Comparison of ENCODE assay signal across 16 cellular contexts in genomic region chr11:34341096-34341495, GRCh38. TPM values are rescaled to one million over a fixed set of nuclear protein-coding genes. Genes with fewer than 3 reads are reported as not detected.
A peak's percentile ranks its signal among the peaks of the same experiment; 100 is the strongest.
DNase-seq lines count a peak whose midpoint lies in the region; ATAC-seq, FAIRE-seq and TF ChIP-seq lines count a peak whose summit lies in the region.
"Had no signal": no experiment of that assay in that cellular context is flagged by ENCODE, and none has a peak within 500 bp of the region (broad histone marks: within the 10 kb centered on the region; RNA-seq: fewer than 3 reads in every experiment).

No MANE protein-coding gene starts in this region.

- TF ChIP-seq CTCF in A549 (IDR thresholded peaks at IDR 0.05): no peak
- no peak for TF ChIP-seq CTCF in coronary artery (IDR thresholded peaks at IDR 0.05)
- TF ChIP-seq CTCF in mesothelial cell of epicardium (IDR thresholded peaks at IDR 0.05; ENCODE audit: unreplicated experiment): no peak
- TF ChIP-seq CTCF in tibial artery (IDR thresholded peaks at IDR 0.05): no peak

- intact Hi-C loops in tibial artery (cut with DNase I; ENCODE audit: low total_unique reads): loop anchor here (5.0 kb wide), 1 partner anchor 74 kb away; no protein-coding TSS in a partner anchor

- H3K9me3 Mint-ChIP-seq in mesothelial cell of epicardium: no peaks in the 10 kb centered on the region
- H3K9me3 Mint-ChIP-seq: CD4-positive, alpha-beta memory T cell; H9 had no signal

- peak overlapping the region; percentile 31 for H3K27ac Mint-ChIP-seq in mesothelial cell of epicardium
- H3K27ac Mint-ChIP-seq: CD4-positive, alpha-beta memory T cell had no signal

- H3K27ac ChIP-seq in A549: peak overlapping the region; percentile 66 to 88; a peak in 2 of 6 replicates
- peak overlapping the region; percentile 67 to 81 for H3K27ac ChIP-seq in coronary artery
- peak overlapping the region; percentile 81 to 90 for H3K27ac ChIP-seq in tibial artery
- H3K27ac ChIP-seq: C4-2B had no signal

- H3K9me3 ChIP-seq in A549: no peaks in the 10 kb centered on the region
- no peaks in the 10 kb centered on the region for H3K9me3 ChIP-seq in tibial artery
- H3K9me3 ChIP-seq: BE2C had no signal

- no peaks in the 10 kb centered on the region for H3K36me3 Mint-ChIP-seq in mesothelial cell of epicardium
- H3K36me3 Mint-ChIP-seq: CD4-positive, alpha-beta memory T cell had no signal

- no peaks in the 10 kb centered on the region for H3K27me3 Mint-ChIP-seq in mesothelial cell of epicardium (ENCODE audit: low read depth)

- peaks cover 96% of the 10 kb centered on the region for H3K4me1 ChIP-seq in A549
- H3K4me1 ChIP-seq in tibial artery: peaks cover 0 to 70% (median 26%) of the 10 kb centered on the region in 4 donors
- H3K4me1 ChIP-seq: BE2C had no signal

- H3K36me3 ChIP-seq in tibial artery: no peaks in the 10 kb centered on the region
- H3K36me3 ChIP-seq: BE2C had no signal

- CTCF ChIA-PET in A549 (lab: Yijun Ruan, JAX): interaction anchor here (0.6 to 10.3 kb wide), 5 partner anchors 16 to 1160 kb away, joined by 3 to 113 read pairs (median 4); partner anchors contain the start of gene ABTB2

- H3K4me1 Mint-ChIP-seq in mesothelial cell of epicardium: peaks cover 27% of the 10 kb centered on the region

- POLR2A ChIA-PET in A549 (lab: Yijun Ruan, JAX): interaction anchor here (1.3 kb wide), 1 partner anchor 16 kb away, joined by 7 read pairs; the partner anchor contains the start of gene ABTB2

- H3K4me3 ChIP-seq in A549 (no peak overlapping the region), coronary artery (no peak overlapping the region), tibial artery (no peak overlapping the region)

- no peak for TF ChIP-seq POLR2A in A549 (IDR thresholded peaks at IDR 0.05; ENCODE audit: low read length)

- DNase-seq in A549 (ENCODE audit: low read depth in 1 of 2, low spot score in 1 of 2) (no peak), coronary artery (ENCODE audit: low spot score) (no peak), mesothelial cell of epicardium (ENCODE audit: low spot score in 2 of 2, unreplicated experiment in 2 of 2) (no peak), tibial artery (no peak), putamen (ENCODE audit: low spot score) (no peak), AG20443 (ENCODE audit: low spot score) (no peak), inferior parietal cortex (ENCODE audit: extremely low spot score) (no peak)
- DNase-seq: BE2C; CD4-positive, alpha-beta memory T cell; EL; GOT3; H9 had no signal

- no peak for TF ChIP-seq RAD21 in A549 (conservative IDR thresholded peaks at IDR 0.05 in 1 of 2, IDR thresholded peaks at IDR 0.05 in 1 of 2)

- peak overlapping the region; percentile 61; the same call in 2 of the 3 replicates for H3K4me2 ChIP-seq in A549

- no peaks in the 10 kb centered on the region for H3K27me3 ChIP-seq in tibial artery
- H3K27me3 ChIP-seq: BE2C had no signal

- 91% methylated on average over 3 of the region's 3 CpGs for WGBS in A549 (ENCODE audit: missing lambda C conversion rate)

- TF ChIP-seq EP300 in A549 (IDR thresholded peaks at IDR 0.05): no peak

- no peak for FAIRE-seq in A549 (lab: Jason Lieb, UNC)
- FAIRE-seq: G401.6, GM19239, HTR-8/SVneo had no signal

- no peak for ATAC-seq in A549

- H3K4me3 Mint-ChIP-seq in mesothelial cell of epicardium: no peak overlapping the region
- H3K4me3 Mint-ChIP-seq: CD4-positive, alpha-beta memory T cell; H9 had no signal

TF ChIP-seq in A549, 52 proteins besides CTCF, POLR2A, EP300 and RAD21:
- TF ChIP-seq CHD4 (IDR thresholded peaks at IDR 0.05; ENCODE audit: borderline replicate concordance): no peak

RNA-seq across cellular contexts. Expression of gene ABTB2, which starts 16.7 kb away (rescaled TPM):
- 8.9 and 10.3 TPM in 2 replicates for polyA plus RNA-seq in A549 (2011; rRNA removed)
- polyA plus RNA-seq in A549 (2012; cell fraction: cytosol; rRNA removed): 15.1 and 21.8 TPM in 2 replicates
- 41.6 and 47.3 TPM in 2 replicates for polyA plus RNA-seq in A549 (2012; cell fraction: nucleus; rRNA removed)
- 14.4 to 18.3 TPM (median 15.4 TPM) in 3 replicates for polyA plus RNA-seq in A549 (2017; fragmentation: RNase III; extraction: RNeasy Plus Mini Kit Qiagen cat#74134 plus additional on column Dnase treatment)
- 7.6 and 9.1 TPM in 2 replicates for polyA minus RNA-seq in A549 (2011; rRNA and poly(A)+ RNA removed)
- total RNA-seq in mesothelial cell of epicardium: 2.6 to 3.1 TPM (median 2.7 TPM) in 3 replicates
- polyA plus RNA-seq: CD4-positive, alpha-beta memory T cell had no signal
